Comparison of ENCODE assay signal across 15 cellular contexts in genomic region chr1:85078903-85079302, GRCh38. TPM values are rescaled to one million over a fixed set of nuclear protein-coding genes. Genes with fewer than 3 reads are reported as not detected.
A peak's percentile ranks its signal among the peaks of the same experiment; 100 is the strongest.
DNase-seq lines count a peak whose midpoint lies in the region; ATAC-seq and TF ChIP-seq lines count a peak whose summit lies in the region.
"Had no signal": no experiment of that assay in that cellular context is flagged by ENCODE, and none has a peak within 500 bp of the region (broad histone marks: within the 10 kb centered on the region; RNA-seq: fewer than 3 reads in every experiment).

No MANE protein-coding gene starts in this region.

- TF ChIP-seq CTCF in astrocyte of the spinal cord (IDR thresholded peaks at IDR 0.05; ENCODE audit: low read depth, low read length) (peak; percentile 24), left lung (IDR thresholded peaks at IDR 0.05) (no peak)

- peaks cover 2 to 5% (median 3%) of the 10 kb centered on the region in 3 donors for H3K27me3 Mint-ChIP-seq in immature natural killer cell (ENCODE audit: low read depth in 3 of 3)

- intact Hi-C loops in left lung (cut with DNase I) = loop anchor here in 1 of 2 donors (10.0 kb wide), 1 partner anchor 134 kb away; no protein-coding TSS in a partner anchor

- no peaks in the 10 kb centered on the region for H3K4me1 ChIP-seq in left lung
- H3K4me1 ChIP-seq: SJCRH30 had no signal

- H3K27me3 ChIP-seq in left lung = no peaks in the 10 kb centered on the region
- H3K27me3 ChIP-seq: SJCRH30 had no signal

- ATAC-seq in left lung = peak; percentile 30
- ATAC-seq in HG03342 (IDR thresholded peaks at IDR 0.05; ENCODE audit: unreplicated experiment) = no peak
- ATAC-seq in GM19023 (IDR thresholded peaks at IDR 0.05; ENCODE audit: unreplicated experiment) = no peak
- ATAC-seq: naive thymus-derived CD4-positive, alpha-beta T cell had no signal

- no peak overlapping the region for H3K27ac Mint-ChIP-seq in immature natural killer cell
- H3K27ac Mint-ChIP-seq: naive thymus-derived CD4-positive, alpha-beta T cell had no signal

- H3K4me3 ChIP-seq in astrocyte of the spinal cord (ENCODE audit: low read depth, low read length) (no peak overlapping the region), left lung (no peak overlapping the region)
- H3K4me3 ChIP-seq: SJCRH30 had no signal

- H3K9me3 Mint-ChIP-seq in immature natural killer cell = peaks cover 0 to 7% (median 0%) of the 10 kb centered on the region in 6 donors

- H3K9me3 ChIP-seq in left lung = no peaks in the 10 kb centered on the region

- no peaks in the 10 kb centered on the region for H3K4me1 Mint-ChIP-seq in immature natural killer cell

- no peak overlapping the region for H3K27ac ChIP-seq in left lung
- H3K27ac ChIP-seq: SJCRH30 had no signal

- DNase-seq in GM03348 (ENCODE audit: low spot score) = peak; percentile 56
- peak; percentile 26 for DNase-seq in HT1080 (ENCODE audit: low read depth)
- peak; percentile 33 for DNase-seq in astrocyte of the spinal cord (ENCODE audit: low read depth, low spot score)
- no peak for DNase-seq in left lung
- DNase-seq in immature natural killer cell = no peak
- no peak for DNase-seq in NCI-H1694 treated with DMSO at 0.1 percent for 48 hours (lab: John Stamatoyannopoulos, UW)
- DNase-seq: caudate nucleus; head of caudate nucleus; naive thymus-derived CD4-positive, alpha-beta T cell; NCI-H1092; stimulated activated CD4-positive, alpha-beta T cell treated with anti-CD3 and anti-CD28 coated beads, Interleukin-2, amount 100 ng/mL, for 24 hours; substantia nigra had no signal

- H3K4me3 Mint-ChIP-seq in immature natural killer cell = no peak overlapping the region
- H3K4me3 Mint-ChIP-seq: naive thymus-derived CD4-positive, alpha-beta T cell had no signal

- in situ Hi-C loops in astrocyte of the spinal cord (cut with HindIII; ENCODE audit: low sequenced_read_pairs) = no loop called here

- H3K36me3 Mint-ChIP-seq in immature natural killer cell = no peaks in the 10 kb centered on the region

- no peaks in the 10 kb centered on the region for H3K36me3 ChIP-seq in left lung
- H3K36me3 ChIP-seq: SJCRH30 had no signal

RNA-seq across cellular contexts. Expression of gene MCOLN3, which starts 30.6 kb away (rescaled TPM):
- total RNA-seq in HT1080 (2014; rRNA removed; shearing (Covaris generic)) = 3.7 and 4.1 TPM in 2 replicates
- polyA plus RNA-seq in HT1080 (2015; cell fraction: cytosol; rRNA removed) = 1.9 and 2.2 TPM in 2 replicates
- 28.1 and 33.1 TPM in 2 replicates for polyA plus RNA-seq in HT1080 (2015; cell fraction: nucleus; rRNA removed)
- 1 to 10 TPM; 3.6 to 8.1 TPM for total RNA-seq in left lung
- polyA plus RNA-seq in immature natural killer cell = not detected

Comparison
In these comparisons a context has a peak if more than half of its experiments do, and no peak if none do; other contexts are left out.
1. DNase-seq: peak in GM03348 (single experiment), HT1080 (single experiment) and astrocyte of the spinal cord (single experiment); none in left lung (0 of 2), immature natural killer cell (0 of 3) and NCI-H1694 treated with DMSO at 0.1 percent for 48 hours (single experiment).